ENCODE assay signal across 2 cellular contexts in the genomic region with DNA sequence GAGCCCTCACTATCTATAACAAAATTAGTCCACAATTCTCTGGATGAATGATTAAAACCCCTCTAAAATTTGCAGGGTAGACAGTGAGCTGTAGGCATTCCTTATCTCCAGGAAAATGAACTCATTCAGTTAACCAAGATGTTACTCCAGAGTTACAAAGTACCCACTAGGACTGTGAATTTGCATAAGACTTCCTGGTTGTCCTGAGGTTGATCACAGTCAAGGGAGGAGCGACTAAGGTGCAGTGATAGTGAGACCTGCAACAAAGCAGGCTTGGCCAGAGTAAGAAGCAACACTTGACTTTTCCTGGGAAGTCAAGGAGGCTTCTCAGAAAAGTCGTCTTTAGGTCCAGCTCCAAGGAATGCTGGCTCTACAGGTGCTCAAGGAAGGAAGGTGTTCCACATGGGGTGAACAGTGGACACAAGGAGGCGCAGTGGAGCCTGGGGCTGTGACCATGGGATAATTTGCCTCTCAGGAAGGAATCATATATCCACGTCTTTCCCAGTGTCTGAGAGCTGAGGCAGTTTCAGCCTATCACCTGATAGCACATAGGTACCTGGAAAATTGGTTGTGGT.
TF ChIP-seq lines count a peak whose summit lies in the region.

No MANE protein-coding gene starts in this region.

TF ChIP-seq in H1, 55 proteins besides CTCF, POLR2A, EP300 and RAD21:
- TF ChIP-seq CHD2 (IDR thresholded peaks at IDR 0.05; ENCODE audit: low read length) (no peak), TCF12 (IDR thresholded peaks at IDR 0.05; ENCODE audit: low read depth, low read length) (0 out of 2 replicates have a peak, but pooled peaks have one; percentile 38), POU5F1 (IDR thresholded peaks at IDR 0.05; ENCODE audit: low read depth, low read length) (no peak), CTBP2 (IDR thresholded peaks at IDR 0.05; ENCODE audit: borderline replicate concordance, insufficient read depth, insufficient read length, low read length) (no peak)
- TF ChIP-seq, protein P1, sequence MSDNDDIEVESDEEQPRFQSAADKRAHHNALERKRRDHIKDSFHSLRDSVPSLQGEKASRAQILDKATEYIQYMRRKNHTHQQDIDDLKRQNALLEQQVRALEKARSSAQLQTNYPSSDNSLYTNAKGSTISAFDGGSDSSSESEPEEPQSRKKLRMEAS (IDR thresholded peaks at IDR 0.05), result 0 out of 2 replicates have a peak, but pooled peaks have one; percentile 43

TF ChIP-seq in WTC11, 78 proteins besides CTCF, POLR2A, EP300 and RAD21:
- TF ChIP-seq RELA (CRISPR knock-in tag; IDR thresholded peaks at IDR 0.05; ENCODE audit: borderline replicate concordance) (no peak), ZNF121 (CRISPR knock-in tag; IDR thresholded peaks at IDR 0.05) (no peak), SMAD4 (CRISPR knock-in tag; IDR thresholded peaks at IDR 0.05) (no peak), JAZF1 (CRISPR knock-in tag; IDR thresholded peaks at IDR 0.05) (no peak), USF1 (CRISPR knock-in tag; IDR thresholded peaks at IDR 0.05) (no peak), ZNF138 (CRISPR knock-in tag; conservative IDR thresholded peaks at IDR 0.05) (no peak), KAT7 (CRISPR knock-in tag; IDR thresholded peaks at IDR 0.05; ENCODE audit: borderline replicate concordance) (no peak), IRF2 (CRISPR knock-in tag; IDR thresholded peaks at IDR 0.05; ENCODE audit: borderline replicate concordance, low read depth) (no peak), TEAD1 (CRISPR knock-in tag; IDR thresholded peaks at IDR 0.05) (no peak), ZNF232 (CRISPR knock-in tag; IDR thresholded peaks at IDR 0.05) (no peak), MYBL2 (CRISPR knock-in tag; IDR thresholded peaks at IDR 0.05) (no peak), ZNF416 (CRISPR knock-in tag; IDR thresholded peaks at IDR 0.05) (no peak), ELF4 (CRISPR knock-in tag; IDR thresholded peaks at IDR 0.05; ENCODE audit: low read depth) (no peak), ATF1 (CRISPR knock-in tag; IDR thresholded peaks at IDR 0.05) (no peak), AFF4 (CRISPR knock-in tag; IDR thresholded peaks at IDR 0.05; ENCODE audit: borderline replicate concordance) (no peak), PREB (CRISPR knock-in tag; IDR thresholded peaks at IDR 0.05; ENCODE audit: borderline replicate concordance) (no peak), RORB (CRISPR knock-in tag; IDR thresholded peaks at IDR 0.05) (no peak), SP1 (CRISPR knock-in tag; conservative IDR thresholded peaks at IDR 0.05) (no peak)
- TF ChIP-seq, protein P2, sequence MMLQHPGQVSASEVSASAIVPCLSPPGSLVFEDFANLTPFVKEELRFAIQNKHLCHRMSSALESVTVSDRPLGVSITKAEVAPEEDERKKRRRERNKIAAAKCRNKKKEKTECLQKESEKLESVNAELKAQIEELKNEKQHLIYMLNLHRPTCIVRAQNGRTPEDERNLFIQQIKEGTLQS (CRISPR knock-in tag; conservative IDR thresholded peaks at IDR 0.05), result no peak
